Comparison of ENCODE assay signal across 22 cellular contexts in the genomic region with DNA sequence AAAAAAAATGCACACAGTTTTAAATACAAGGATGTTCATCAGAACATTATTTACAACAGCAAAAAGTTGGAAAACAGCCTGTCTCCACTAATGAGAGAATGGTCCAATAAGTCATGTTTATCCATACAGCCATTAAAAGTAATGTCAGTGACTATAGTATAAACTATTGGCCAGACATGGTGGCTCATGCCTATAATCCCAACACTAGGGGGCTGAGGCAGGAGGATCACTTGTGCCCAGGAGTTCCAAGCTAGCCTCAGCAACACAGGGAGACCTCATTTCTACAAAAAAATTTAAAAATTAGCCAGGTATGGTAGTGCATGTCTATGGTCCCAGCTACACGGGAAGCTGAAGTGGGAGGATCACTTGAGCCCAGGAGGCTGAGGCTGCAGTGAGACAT. TPM values are rescaled to one million over a fixed set of nuclear protein-coding genes. Genes with fewer than 3 reads are reported as not detected.
DNase-seq lines count a peak whose midpoint lies in the region; ATAC-seq, FAIRE-seq and TF ChIP-seq lines count a peak whose summit lies in the region.
"Had no signal": no experiment of that assay in that cellular context is flagged by ENCODE, and none has a peak within 500 bp of the region (broad histone marks: within the 10 kb centered on the region; RNA-seq: fewer than 3 reads in every experiment).

No MANE protein-coding gene starts in this region.

- peaks cover 1% of the 10 kb centered on the region for H3K36me3 Mint-ChIP-seq in chondrocyte (ENCODE audit: low read depth)
- H3K36me3 Mint-ChIP-seq: IgD-negative memory B cell had no signal

- no peaks in the 10 kb centered on the region for H3K9me3 Mint-ChIP-seq in chondrocyte (ENCODE audit: low read depth)
- H3K9me3 Mint-ChIP-seq: CD8-positive, alpha-beta T cell; T-helper 1 cell treated with Interleukin-12 subunit alpha and Interleukin-12 subunit beta and Interleukin-4 antibody, amounts not matched to agents 30 μg/mL and 1 μg/mL, for 36 hours had no signal

- peak; percentile 3 for DNase-seq in EH (ENCODE audit: low read depth)
- peak; percentile 11 for DNase-seq in M059J (ENCODE audit: low read depth)
- DNase-seq in chondrocyte (ENCODE audit: low spot score), result no peak
- no peak for DNase-seq in kidney
- DNase-seq in hippocampal formation (lab: John Stamatoyannopoulos, UW), result no peak
- DNase-seq in epidermal melanocyte (ENCODE audit: insufficient read length, low spot score), result no peak
- DNase-seq: ACHN; BE2C; CD8-positive, alpha-beta T cell; DMS79 treated with DMSO at 0.1 percent for 48 hours; GDM1; NCI-H1105 treated with DMSO at 0.1 percent for 48 hours; NCI-H1694 treated with DMSO at 0.1 percent for 48 hours; NCI-H748 treated with DMSO at 0.1 percent for 48 hours; SHP77 had no signal

- intact Hi-C loops in kidney (cut with DNase I), result no loop called here

- no peak for FAIRE-seq in kidney (lab: Jason Lieb, UNC)
- FAIRE-seq: GM12891, GM18507, HTR-8/SVneo had no signal

- H3K9me3 ChIP-seq in kidney (ENCODE audit: control insufficient read depth in 1 of 2, low read length in 2 of 2), result no peaks in the 10 kb centered on the region
- H3K9me3 ChIP-seq: BE2C had no signal

- no peak overlapping the region for H3K27ac Mint-ChIP-seq in chondrocyte (ENCODE audit: unreplicated experiment)
- H3K27ac Mint-ChIP-seq: CD8-positive, alpha-beta T cell; T-helper 1 cell treated with Interleukin-12 subunit alpha and Interleukin-12 subunit beta and Interleukin-4 antibody, amounts not matched to agents 30 μg/mL and 1 μg/mL, for 36 hours had no signal

- H3K4me3 ChIP-seq in kidney (ENCODE audit: low read length in 2 of 2), result no peak overlapping the region

- no peaks in the 10 kb centered on the region for H3K27me3 Mint-ChIP-seq in chondrocyte (ENCODE audit: low read depth)
- H3K27me3 Mint-ChIP-seq: IgD-negative memory B cell had no signal

- H3K4me3 Mint-ChIP-seq in chondrocyte (ENCODE audit: unreplicated experiment), result no peak overlapping the region
- H3K4me3 Mint-ChIP-seq: CD8-positive, alpha-beta T cell; IgD-negative memory B cell; T-helper 1 cell treated with Interleukin-12 subunit alpha and Interleukin-12 subunit beta and Interleukin-4 antibody, amounts not matched to agents 30 μg/mL and 1 μg/mL, for 36 hours had no signal

- no peaks in the 10 kb centered on the region for H3K4me1 ChIP-seq in kidney (ENCODE audit: control insufficient read depth in 1 of 2, insufficient read depth in 1 of 2, low read depth in 1 of 2, low read length in 2 of 2)
- H3K4me1 ChIP-seq: BE2C had no signal

- no peak overlapping the region for H3K9ac ChIP-seq in kidney (ENCODE audit: low read length in 2 of 2)

- no peak for ATAC-seq in GM21515 (IDR thresholded peaks at IDR 0.05; ENCODE audit: unreplicated experiment)
- no peak for ATAC-seq in activated CD4-positive, CD25-positive, alpha-beta regulatory T cell treated with anti-CD3 and anti-CD28 coated beads, Interleukin-2, amount 50 U/mL, for 24 hours
- ATAC-seq: CD8-positive, alpha-beta T cell had no signal

- no peak overlapping the region for H3K27ac ChIP-seq in kidney (ENCODE audit: low read depth in 2 of 2, low read length in 2 of 2)

- no peaks in the 10 kb centered on the region for H3K36me3 ChIP-seq in kidney (ENCODE audit: control insufficient read depth in 1 of 2, insufficient read depth in 2 of 2, low read length in 2 of 2)
- H3K36me3 ChIP-seq: BE2C had no signal

- peak; percentile 22 for TF ChIP-seq CTCF in chondrocyte (IDR thresholded peaks at IDR 0.05)
- TF ChIP-seq CTCF in kidney (IDR thresholded peaks at IDR 0.05; ENCODE audit: borderline replicate concordance, extremely low read depth, insufficient read depth), result peak; percentile 6

- no peaks in the 10 kb centered on the region for H3K4me1 Mint-ChIP-seq in chondrocyte (ENCODE audit: low read depth)
- H3K4me1 Mint-ChIP-seq: IgD-negative memory B cell had no signal

RNA-seq across cellular contexts. Expression of gene IL13RA1, which starts 48.1 kb away (rescaled TPM):
- 141 and 174 TPM in 2 replicates for total RNA-seq in M059J (2014; rRNA removed; shearing (Covaris generic))
- total RNA-seq in chondrocyte (64.4 to 70.4 TPM (median 68.2 TPM) in 3 replicates), kidney (79.8 TPM)
- 26.5 TPM for polyA plus RNA-seq in kidney (ENCODE audit: insufficient read depth, low read depth, low replicate concordance)

Comparison
In these comparisons a context has a peak if more than half of its experiments do, and no peak if none do; other contexts are left out.
1. DNase-seq: peak in EH (single experiment) and M059J (single experiment); none in chondrocyte (single experiment), kidney (single experiment), hippocampal formation (0 of 2) and epidermal melanocyte (single experiment).